17 cellular contexts compared by ENCODE assay signal in genomic region chr7:94115316-94115715, GRCh38.
"Had no signal": no experiment of that assay in that cellular context is flagged by ENCODE, and none has a peak within 500 bp of the region (broad histone marks: within the 10 kb centered on the region; RNA-seq: fewer than 3 reads in every experiment).

No MANE protein-coding gene starts in this region.

- ATAC-seq: heart left ventricle, left cardiac atrium, lower lobe of right lung, right cardiac atrium had no signal

- H3K4me1 ChIP-seq: colonic mucosa, esophagus squamous epithelium, heart left ventricle, lower lobe of right lung, prostate gland, tibial artery had no signal

- H3K27ac ChIP-seq: colonic mucosa, esophagus squamous epithelium, heart left ventricle, lower lobe of right lung, prostate gland, tibial artery had no signal

- H3K36me3 ChIP-seq: colonic mucosa, esophagus squamous epithelium, heart left ventricle, lower lobe of right lung, prostate gland, tibial artery had no signal

- H3K9me3 ChIP-seq: colonic mucosa, esophagus squamous epithelium, heart left ventricle, lower lobe of right lung, prostate gland, tibial artery had no signal

- DNase-seq: activated CD4-positive, alpha-beta T cell treated with anti-CD3 and anti-CD28 coated beads, Interleukin-2, amount 50 U/mL, for 48 hours; activated CD4-positive, CD25-positive, alpha-beta regulatory T cell treated with anti-CD3 and anti-CD28 coated beads, Interleukin-2, amount 50 U/mL, for 72 hours; activated naive CD4-positive, alpha-beta T cell treated with anti-CD3 and anti-CD28 coated beads for 36 hours; central memory CD4-positive, alpha-beta T cell; colonic mucosa; esophagus squamous epithelium; heart left ventricle; immature natural killer cell; left cardiac atrium; lower lobe of right lung; midbrain; right cardiac atrium; small intestine; stimulated activated CD4-positive, alpha-beta T cell treated with anti-CD3 and anti-CD28 coated beads, Interleukin-4, amount 100 ng/mL, for 24 hours; stimulated activated naive CD4-positive, alpha-beta T cell; tibial artery had no signal

- H3K27me3 ChIP-seq: colonic mucosa, esophagus squamous epithelium, heart left ventricle, tibial artery had no signal

- H3K4me3 ChIP-seq: colonic mucosa, esophagus squamous epithelium, heart left ventricle, lower lobe of right lung, prostate gland, tibial artery had no signal
